11 cellular contexts compared by ENCODE assay signal in the genomic region with DNA sequence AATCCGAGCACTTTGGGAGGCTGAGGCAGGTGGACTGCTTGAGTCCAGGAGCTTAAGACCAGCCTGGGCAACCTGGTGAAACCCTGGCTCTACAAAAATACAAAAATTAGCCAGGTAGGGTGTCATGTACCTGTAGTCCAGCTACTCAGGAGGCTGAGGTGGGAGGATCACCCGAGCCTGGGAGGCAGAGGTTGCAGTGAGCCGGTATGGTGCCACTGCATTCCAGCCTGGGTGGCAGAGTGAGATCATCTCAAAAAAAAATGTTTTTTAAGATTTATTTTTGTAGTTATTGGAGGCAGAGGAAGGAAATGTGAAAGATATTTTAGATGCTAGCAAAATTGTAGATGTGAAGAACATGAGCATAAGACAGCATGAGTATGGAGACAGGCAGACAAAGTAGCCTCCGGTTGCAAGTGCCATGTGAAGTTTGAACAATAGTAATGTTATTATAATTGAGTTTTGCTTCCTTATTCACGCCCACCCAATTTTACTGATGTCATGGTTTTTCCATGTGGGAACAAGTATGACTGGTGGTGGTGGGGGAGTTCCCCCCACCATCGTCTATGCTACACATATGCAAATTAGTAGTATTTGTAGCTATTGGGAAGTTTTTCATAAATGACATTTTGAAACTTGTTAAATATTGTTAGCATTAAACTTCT. TPM values are rescaled to one million over a fixed set of nuclear protein-coding genes. Genes with fewer than 3 reads are reported as not detected.
DNase-seq lines count a peak whose midpoint lies in the region; ATAC-seq lines count a peak whose summit lies in the region.
"Had no signal": no experiment of that assay in that cellular context is flagged by ENCODE, and none has a peak within 500 bp of the region (broad histone marks: within the 10 kb centered on the region; RNA-seq: fewer than 3 reads in every experiment).

No MANE protein-coding gene starts in this region.

- peak overlapping the region; percentile 94 for H3K27ac Mint-ChIP-seq in activated T-helper 17 cell treated with anti-CD3 and anti-CD28 coated beads, Interleukin-2, amount 50 U/mL, for 72 hours

- H3K9me3 Mint-ChIP-seq in activated T-helper 17 cell treated with anti-CD3 and anti-CD28 coated beads, Interleukin-2, amount 50 U/mL, for 72 hours: no peaks in the 10 kb centered on the region

- peaks cover 99% of the 10 kb centered on the region for H3K36me3 Mint-ChIP-seq in activated T-helper 17 cell treated with anti-CD3 and anti-CD28 coated beads, Interleukin-2, amount 50 U/mL, for 72 hours (ENCODE audit: low read depth)

- DNase-seq in activated CD4-positive, CD25-positive, alpha-beta regulatory T cell treated with anti-CD3 and anti-CD28 coated beads, Interleukin-2, amount 50 U/mL, for 16 hours (ENCODE audit: low read depth, low spot score): peak; percentile 6
- DNase-seq in activated CD4-positive, CD25-positive, alpha-beta regulatory T cell treated with anti-CD3 and anti-CD28 coated beads, Interleukin-2, amount 50 U/mL, for 72 hours: no peak
- DNase-seq in stimulated activated CD8-positive, alpha-beta memory T cell treated with anti-CD3 and anti-CD28 coated beads, Interleukin-12 subunit alpha, Interleukin-12 subunit beta, amount 100 ng/mL, for 24 hours (ENCODE audit: extremely low read depth): peak; percentile 31
- DNase-seq in NCI-H2029 (lab: John Stamatoyannopoulos, UW) (no peak), mucosa of gallbladder (ENCODE audit: low spot score) (no peak), islet precursor cell (no peak)
- DNase-seq: heart right ventricle, NCI-H1417 had no signal

- H3K4me1 Mint-ChIP-seq in activated T-helper 17 cell treated with anti-CD3 and anti-CD28 coated beads, Interleukin-2, amount 50 U/mL, for 72 hours: peaks cover 18% of the 10 kb centered on the region

- peak; percentile 72 for ATAC-seq in HG02623 (IDR thresholded peaks at IDR 0.05; ENCODE audit: unreplicated experiment)
- peak; percentile 93 for ATAC-seq in activated T-helper 17 cell treated with anti-CD3 and anti-CD28 coated beads, Interleukin-2, amount 50 U/mL, for 72 hours (replicated peaks)
- ATAC-seq: heart right ventricle, SK-N-SH treated with all-trans-retinoic acid at 6 μM for 48 hours had no signal

- no peaks in the 10 kb centered on the region for H3K27me3 Mint-ChIP-seq in activated T-helper 17 cell treated with anti-CD3 and anti-CD28 coated beads, Interleukin-2, amount 50 U/mL, for 72 hours

- peak overlapping the region; percentile 72 for H3K4me3 Mint-ChIP-seq in activated T-helper 17 cell treated with anti-CD3 and anti-CD28 coated beads, Interleukin-2, amount 50 U/mL, for 72 hours

RNA-seq across cellular contexts. Expression of a gene that starts 18.0 kb away (rescaled TPM):
- 10 to 100 TPM; 13.9 to 60.1 TPM for total RNA-seq in activated T-helper 17 cell treated with anti-CD3 and anti-CD28 coated beads, Interleukin-2, amount 50 U/mL, for 72 hours
- total RNA-seq in mucosa of gallbladder: 14.0 TPM

Comparison
In these comparisons a context has a peak if more than half of its experiments do, and no peak if none do; other contexts are left out.
1. DNase-seq: peak in activated CD4-positive, CD25-positive, alpha-beta regulatory T cell treated with anti-CD3 and anti-CD28 coated beads, Interleukin-2, amount 50 U/mL, for 16 hours (single experiment) and stimulated activated CD8-positive, alpha-beta memory T cell treated with anti-CD3 and anti-CD28 coated beads, Interleukin-12 subunit alpha, Interleukin-12 subunit beta, amount 100 ng/mL, for 24 hours (single experiment); none in activated CD4-positive, CD25-positive, alpha-beta regulatory T cell treated with anti-CD3 and anti-CD28 coated beads, Interleukin-2, amount 50 U/mL, for 72 hours (single experiment), NCI-H2029 (single experiment), mucosa of gallbladder (single experiment) and islet precursor cell (single experiment).